Comparison of ENCODE assay signal across 8 cellular contexts in the genomic region with DNA sequence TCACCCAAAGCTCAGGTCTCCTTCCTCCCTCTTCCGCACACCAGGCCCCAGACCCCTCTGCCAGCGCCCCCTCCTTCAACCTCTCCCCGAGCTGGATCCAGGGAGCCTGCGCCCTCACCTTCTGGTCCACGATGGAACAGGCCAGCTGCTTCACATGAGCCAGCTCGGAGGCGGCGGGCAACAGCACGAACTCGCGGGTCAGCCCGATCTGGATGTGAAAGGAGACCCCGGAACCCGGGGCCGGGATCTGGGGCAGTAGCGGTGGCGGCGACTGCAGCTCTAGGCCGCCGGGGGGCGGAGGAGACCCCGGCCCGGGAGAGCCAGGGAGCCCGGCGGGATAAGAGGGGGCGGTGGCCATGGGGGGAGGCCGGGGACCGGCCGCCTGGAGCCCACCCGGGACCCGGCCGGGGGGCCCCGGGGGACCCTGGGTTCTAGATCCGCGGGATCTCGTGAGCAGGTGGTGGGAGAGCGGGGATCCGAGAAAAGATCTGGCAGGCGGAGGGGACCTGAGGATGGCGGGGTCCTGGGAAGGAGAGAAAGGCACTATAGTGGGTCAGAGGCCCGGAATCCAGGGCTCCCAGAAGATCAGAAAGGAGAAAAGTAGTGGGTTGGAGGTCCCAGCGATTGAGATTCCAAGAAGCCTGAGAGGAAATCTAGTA.
DNase-seq lines count a peak whose midpoint lies in the region; ATAC-seq and TF ChIP-seq lines count a peak whose summit lies in the region.

No MANE protein-coding gene starts in this region.

- peaks cover 48 to 57% of the 10 kb centered on the region in 2 experiments for H3K4me1 ChIP-seq in neutrophil (ENCODE audit: control insufficient read depth in 1 of 2, insufficient read depth in 1 of 2, low read depth in 1 of 2, low read length in 1 of 2)

- peak overlapping the region; percentile 92 for H3K27ac ChIP-seq in neutrophil

- TF ChIP-seq CTCF in neutrophil (IDR thresholded peaks at IDR 0.05), result no peak

- peak; percentile 13 for DNase-seq in DMS79 (lab: John Stamatoyannopoulos, UW)
- no peak for DNase-seq in DMS79 treated with DMSO at 0.1 percent for 48 hours (lab: John Stamatoyannopoulos, UW)
- DNase-seq in erythroblast (lab: John Stamatoyannopoulos, UW), result peak; percentile 32 to 48
- no peak for DNase-seq in DMS114 treated with DMSO at 0.1 percent for 48 hours (lab: John Stamatoyannopoulos, UW; ENCODE audit: unreplicated experiment)
- DNase-seq in MV-4-11 (lab: John Stamatoyannopoulos, UW), result no peak

- no peaks in the 10 kb centered on the region for H3K9me3 ChIP-seq in neutrophil

- no peaks in the 10 kb centered on the region for H3K27me3 ChIP-seq in neutrophil

- peaks cover 30% of the 10 kb centered on the region for H3K36me3 ChIP-seq in neutrophil

- peak; percentile 9 for ATAC-seq in SK-N-SH treated with all-trans-retinoic acid at 6 μM for 48 hours
- no peak for ATAC-seq in GM19035 (IDR thresholded peaks at IDR 0.05; ENCODE audit: unreplicated experiment)

- no peak for TF ChIP-seq POLR2A in erythroblast (IDR thresholded peaks at IDR 0.05; ENCODE audit: low read length)

- peak overlapping the region; percentile 94 to 95 for H3K4me3 ChIP-seq in neutrophil (ENCODE audit: low read depth in 1 of 2, low read length in 1 of 2)

TF ChIP-seq in SK-N-SH treated with all-trans-retinoic acid at 6 μM for 48 hours, 23 proteins besides CTCF, POLR2A, EP300 and RAD21:
- no peak for TF ChIP-seq ZFP30 (CRISPR knock-in tag; IDR thresholded peaks at IDR 0.05)
- TF ChIP-seq GLIS3 (CRISPR knock-in tag; IDR thresholded peaks at IDR 0.05), result no peak
- TF ChIP-seq, protein P1, sequence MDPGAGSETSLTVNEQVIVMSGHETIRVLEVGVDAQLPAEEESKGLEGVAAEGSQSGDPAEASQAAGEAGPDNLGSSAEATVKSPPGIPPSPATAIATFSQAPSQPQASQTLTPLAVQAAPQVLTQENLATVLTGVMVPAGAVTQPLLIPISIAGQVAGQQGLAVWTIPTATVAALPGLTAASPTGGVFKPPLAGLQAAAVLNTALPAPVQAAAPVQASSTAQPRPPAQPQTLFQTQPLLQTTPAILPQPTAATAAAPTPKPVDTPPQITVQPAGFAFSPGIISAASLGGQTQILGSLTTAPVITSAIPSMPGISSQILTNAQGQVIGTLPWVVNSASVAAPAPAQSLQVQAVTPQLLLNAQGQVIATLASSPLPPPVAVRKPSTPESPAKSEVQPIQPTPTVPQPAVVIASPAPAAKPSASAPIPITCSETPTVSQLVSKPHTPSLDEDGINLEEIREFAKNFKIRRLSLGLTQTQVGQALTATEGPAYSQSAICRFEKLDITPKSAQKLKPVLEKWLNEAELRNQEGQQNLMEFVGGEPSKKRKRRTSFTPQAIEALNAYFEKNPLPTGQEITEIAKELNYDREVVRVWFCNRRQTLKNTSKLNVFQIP (CRISPR knock-in tag; IDR thresholded peaks at IDR 0.05; ENCODE audit: borderline replicate concordance, low read depth), result no peak
- TF ChIP-seq ARNTL (CRISPR knock-in tag; IDR thresholded peaks at IDR 0.05; ENCODE audit: borderline replicate concordance, low read depth), result no peak
- no peak for TF ChIP-seq TOX (CRISPR knock-in tag; IDR thresholded peaks at IDR 0.05; ENCODE audit: borderline replicate concordance)
- TF ChIP-seq, protein P2, sequence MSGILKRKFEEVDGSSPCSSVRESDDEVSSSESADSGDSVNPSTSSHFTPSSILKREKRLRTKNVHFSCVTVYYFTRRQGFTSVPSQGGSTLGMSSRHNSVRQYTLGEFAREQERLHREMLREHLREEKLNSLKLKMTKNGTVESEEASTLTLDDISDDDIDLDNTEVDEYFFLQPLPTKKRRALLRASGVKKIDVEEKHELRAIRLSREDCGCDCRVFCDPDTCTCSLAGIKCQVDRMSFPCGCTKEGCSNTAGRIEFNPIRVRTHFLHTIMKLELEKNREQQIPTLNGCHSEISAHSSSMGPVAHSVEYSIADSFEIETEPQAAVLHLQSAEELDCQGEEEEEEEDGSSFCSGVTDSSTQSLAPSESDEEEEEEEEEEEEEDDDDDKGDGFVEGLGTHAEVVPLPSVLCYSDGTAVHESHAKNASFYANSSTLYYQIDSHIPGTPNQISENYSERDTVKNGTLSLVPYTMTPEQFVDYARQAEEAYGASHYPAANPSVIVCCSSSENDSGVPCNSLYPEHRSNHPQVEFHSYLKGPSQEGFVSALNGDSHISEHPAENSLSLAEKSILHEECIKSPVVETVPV (CRISPR knock-in tag; IDR thresholded peaks at IDR 0.05), result no peak
- no peak for TF ChIP-seq ZNF8 (CRISPR knock-in tag; IDR thresholded peaks at IDR 0.05)
- no peak for TF ChIP-seq ZC3H10 (CRISPR knock-in tag; IDR thresholded peaks at IDR 0.05)
- TF ChIP-seq, protein P3, sequence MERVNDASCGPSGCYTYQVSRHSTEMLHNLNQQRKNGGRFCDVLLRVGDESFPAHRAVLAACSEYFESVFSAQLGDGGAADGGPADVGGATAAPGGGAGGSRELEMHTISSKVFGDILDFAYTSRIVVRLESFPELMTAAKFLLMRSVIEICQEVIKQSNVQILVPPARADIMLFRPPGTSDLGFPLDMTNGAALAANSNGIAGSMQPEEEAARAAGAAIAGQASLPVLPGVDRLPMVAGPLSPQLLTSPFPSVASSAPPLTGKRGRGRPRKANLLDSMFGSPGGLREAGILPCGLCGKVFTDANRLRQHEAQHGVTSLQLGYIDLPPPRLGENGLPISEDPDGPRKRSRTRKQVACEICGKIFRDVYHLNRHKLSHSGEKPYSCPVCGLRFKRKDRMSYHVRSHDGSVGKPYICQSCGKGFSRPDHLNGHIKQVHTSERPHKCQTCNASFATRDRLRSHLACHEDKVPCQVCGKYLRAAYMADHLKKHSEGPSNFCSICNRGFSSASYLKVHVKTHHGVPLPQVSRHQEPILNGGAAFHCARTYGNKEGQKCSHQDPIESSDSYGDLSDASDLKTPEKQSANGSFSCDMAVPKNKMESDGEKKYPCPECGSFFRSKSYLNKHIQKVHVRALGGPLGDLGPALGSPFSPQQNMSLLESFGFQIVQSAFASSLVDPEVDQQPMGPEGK (CRISPR knock-in tag; IDR thresholded peaks at IDR 0.05; ENCODE audit: borderline replicate concordance), result no peak
- TF ChIP-seq PPARA (CRISPR knock-in tag; IDR thresholded peaks at IDR 0.05; ENCODE audit: borderline replicate concordance), result no peak
- no peak for TF ChIP-seq ZFP3 (CRISPR knock-in tag; IDR thresholded peaks at IDR 0.05)
- no peak for TF ChIP-seq ESRRG (CRISPR knock-in tag; IDR thresholded peaks at IDR 0.05)
- no peak for TF ChIP-seq ZNF565 (CRISPR knock-in tag; conservative IDR thresholded peaks at IDR 0.05; ENCODE audit: low read depth)
- TF ChIP-seq, protein P4, sequence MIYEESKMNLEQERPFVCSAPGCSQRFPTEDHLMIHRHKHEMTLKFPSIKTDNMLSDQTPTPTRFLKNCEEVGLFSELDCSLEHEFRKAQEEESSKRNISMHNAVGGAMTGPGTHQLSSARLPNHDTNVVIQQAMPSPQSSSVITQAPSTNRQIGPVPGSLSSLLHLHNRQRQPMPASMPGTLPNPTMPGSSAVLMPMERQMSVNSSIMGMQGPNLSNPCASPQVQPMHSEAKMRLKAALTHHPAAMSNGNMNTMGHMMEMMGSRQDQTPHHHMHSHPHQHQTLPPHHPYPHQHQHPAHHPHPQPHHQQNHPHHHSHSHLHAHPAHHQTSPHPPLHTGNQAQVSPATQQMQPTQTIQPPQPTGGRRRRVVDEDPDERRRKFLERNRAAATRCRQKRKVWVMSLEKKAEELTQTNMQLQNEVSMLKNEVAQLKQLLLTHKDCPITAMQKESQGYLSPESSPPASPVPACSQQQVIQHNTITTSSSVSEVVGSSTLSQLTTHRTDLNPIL (CRISPR knock-in tag; IDR thresholded peaks at IDR 0.05; ENCODE audit: low read depth), result no peak
- TF ChIP-seq ISL1 (CRISPR knock-in tag; IDR thresholded peaks at IDR 0.05), result no peak

Comparison
In these comparisons a context has a peak if more than half of its experiments do, and no peak if none do; other contexts are left out.
1. DNase-seq: peak in DMS79 (single experiment) and erythroblast (2 of 2); none in DMS79 treated with DMSO at 0.1 percent for 48 hours (single experiment), DMS114 treated with DMSO at 0.1 percent for 48 hours (single experiment) and MV-4-11 (single experiment).